10 cellular contexts compared by ENCODE assay signal in genomic region chr13:44238011-44238421, GRCh38.
DNase-seq lines count a peak whose midpoint lies in the region; ATAC-seq and TF ChIP-seq lines count a peak whose summit lies in the region.
"Had no signal": no experiment of that assay in that cellular context is flagged by ENCODE, and none has a peak within 500 bp of the region (broad histone marks: within the 10 kb centered on the region; RNA-seq: fewer than 3 reads in every experiment).

No MANE protein-coding gene starts in this region.

- H3K27ac Mint-ChIP-seq in CD14-positive monocyte, result peak overlapping the region; percentile 58 to 93 (median 89)
- peak overlapping the region; percentile 80 for H3K27ac Mint-ChIP-seq in glutamatergic neuron (ENCODE audit: unreplicated experiment)

- H3K4me3 Mint-ChIP-seq in CD14-positive monocyte (no peak overlapping the region), glutamatergic neuron (ENCODE audit: unreplicated experiment) (no peak overlapping the region)

- TF ChIP-seq CTCF in CD14-positive monocyte (IDR thresholded peaks at IDR 0.05) (no peak), glutamatergic neuron (IDR thresholded peaks at IDR 0.05; ENCODE audit: partially characterized antibody, unreplicated experiment) (no peak)

- H3K4me1 Mint-ChIP-seq in CD14-positive monocyte, result peaks cover 33% of the 10 kb centered on the region
- peaks cover 8% of the 10 kb centered on the region for H3K4me1 Mint-ChIP-seq in glutamatergic neuron (ENCODE audit: low read depth, unreplicated experiment)

- ATAC-seq in GM21447 (IDR thresholded peaks at IDR 0.05; ENCODE audit: unreplicated experiment), result no peak

- no peak overlapping the region for H3K4me3 ChIP-seq in skin epidermis

- intact Hi-C loops in CD14-positive monocyte (cut with micrococcal nuclease), result loop anchor here in 1 of 2 donors (5.0 kb wide), 1 partner anchor 74 kb away; no protein-coding TSS in a partner anchor

- H3K27me3 Mint-ChIP-seq in CD14-positive monocyte (ENCODE audit: low read depth in 3 of 3), result peaks cover 6 to 11% (median 10%) of the 10 kb centered on the region in 3 donors
- H3K27me3 Mint-ChIP-seq in glutamatergic neuron (ENCODE audit: unreplicated experiment), result peaks cover 3% of the 10 kb centered on the region

- DNase-seq in CD14-positive monocyte (ENCODE audit: low spot score), result no peak
- peak; percentile 41 for DNase-seq in amniotic stem cell (lab: John Stamatoyannopoulos, UW)
- peak; percentile 30 for DNase-seq in glutamatergic neuron
- no peak for DNase-seq in stimulated activated CD4-positive, alpha-beta T cell treated with anti-CD3 and anti-CD28 coated beads, Interleukin-1b, Interleukin-23, amount 100 ng/mL, for 48 hours
- DNase-seq in NK-92 (lab: John Stamatoyannopoulos, UW; ENCODE audit: unreplicated experiment), result no peak
- DNase-seq in stimulated activated CD4-positive, alpha-beta T cell treated with anti-CD3 and anti-CD28 coated beads, Interleukin-4, amount 100 ng/mL, for 24 hours, result no peak
- DNase-seq: DMS 273 treated with DMSO at 0.1 percent for 48 hours; effector CD8-positive, alpha-beta T cell had no signal

- H3K9me3 Mint-ChIP-seq in CD14-positive monocyte (no peaks in the 10 kb centered on the region), glutamatergic neuron (ENCODE audit: unreplicated experiment) (peaks cover 6% of the 10 kb centered on the region)

- peak overlapping the region in 19 of 21 experiments; percentile 19 to 91 (median 71) for H3K27ac ChIP-seq in skin epidermis

- H3K36me3 Mint-ChIP-seq in CD14-positive monocyte (no peaks in the 10 kb centered on the region), glutamatergic neuron (ENCODE audit: unreplicated experiment) (no peaks in the 10 kb centered on the region)

Comparison
In these comparisons a context has a peak if more than half of its experiments do, and no peak if none do; other contexts are left out.
1. DNase-seq: peak in amniotic stem cell (single experiment) and glutamatergic neuron (single experiment); none in CD14-positive monocyte (single experiment), stimulated activated CD4-positive, alpha-beta T cell treated with anti-CD3 and anti-CD28 coated beads, Interleukin-1b, Interleukin-23, amount 100 ng/mL, for 48 hours (single experiment), NK-92 (single experiment) and stimulated activated CD4-positive, alpha-beta T cell treated with anti-CD3 and anti-CD28 coated beads, Interleukin-4, amount 100 ng/mL, for 24 hours (single experiment).